ENCODE assay signal across 20 cellular contexts in genomic region chr16:50461400-50461760, GRCh38.
"Had no signal": no experiment of that assay in that cellular context is flagged by ENCODE, and none has a peak within 500 bp of the region (broad histone marks: within the 10 kb centered on the region; RNA-seq: fewer than 3 reads in every experiment).

No MANE protein-coding gene starts in this region.

- DNase-seq: cortex of kidney; effector memory CD8-positive, alpha-beta T cell; hypothalamus; immature natural killer cell; natural killer cell; stimulated activated CD4-positive, alpha-beta T cell treated with anti-CD3 and anti-CD28 coated beads, Interleukin-12 subunit alpha, Interleukin-12 subunit beta, amount 100 ng/mL, for 4 hours; stimulated activated CD4-positive, alpha-beta T cell treated with anti-CD3 and anti-CD28 coated beads, Interleukin-1b, Interleukin-23, amount 100 ng/mL, for 48 hours; stimulated activated CD4-positive, alpha-beta T cell treated with anti-CD3 and anti-CD28 coated beads, Interleukin-4, amount 100 ng/mL, for 1 hour; stimulated activated CD8-positive, alpha-beta memory T cell treated with anti-CD3 and anti-CD28 coated beads, Interleukin-4, amount 100 ng/mL, for 48 hours; stimulated activated naive CD4-positive, alpha-beta T cell; stimulated activated naive CD8-positive, alpha-beta T cell treated with anti-CD3 and anti-CD28 coated beads, Interleukin-15, amount 100 ng/mL, for 72 hours; thyroid gland had no signal

- H3K36me3 ChIP-seq: neutrophil, right lobe of liver, thyroid gland, vagina had no signal

- ATAC-seq: effector memory CD8-positive, alpha-beta T cell; natural killer cell; stimulated activated naive CD8-positive, alpha-beta T cell treated with anti-CD3 and anti-CD28 coated beads, Interleukin-15, amount 100 ng/mL, for 72 hours had no signal

- FAIRE-seq: frontal cortex, keratinocyte had no signal

- H3K27me3 ChIP-seq: right lobe of liver, thyroid gland, vagina had no signal

- H3K27ac ChIP-seq: neutrophil, parathyroid adenoma, thyroid gland, vagina had no signal

- H3K4me2 ChIP-seq: smooth muscle cell had no signal

- H3K9ac ChIP-seq: parathyroid adenoma had no signal

- H3K9me3 ChIP-seq: neutrophil, right lobe of liver, thyroid gland, vagina had no signal

- H3K4me1 ChIP-seq: parathyroid adenoma, thyroid gland, vagina had no signal

- H2AFZ ChIP-seq: parathyroid adenoma had no signal

- H3K4me3 ChIP-seq: lung, right lobe of liver, smooth muscle cell, thyroid gland, vagina had no signal

- H3K79me2 ChIP-seq: parathyroid adenoma had no signal
